ENCODE assay signal across 8 cellular contexts in the genomic region with DNA sequence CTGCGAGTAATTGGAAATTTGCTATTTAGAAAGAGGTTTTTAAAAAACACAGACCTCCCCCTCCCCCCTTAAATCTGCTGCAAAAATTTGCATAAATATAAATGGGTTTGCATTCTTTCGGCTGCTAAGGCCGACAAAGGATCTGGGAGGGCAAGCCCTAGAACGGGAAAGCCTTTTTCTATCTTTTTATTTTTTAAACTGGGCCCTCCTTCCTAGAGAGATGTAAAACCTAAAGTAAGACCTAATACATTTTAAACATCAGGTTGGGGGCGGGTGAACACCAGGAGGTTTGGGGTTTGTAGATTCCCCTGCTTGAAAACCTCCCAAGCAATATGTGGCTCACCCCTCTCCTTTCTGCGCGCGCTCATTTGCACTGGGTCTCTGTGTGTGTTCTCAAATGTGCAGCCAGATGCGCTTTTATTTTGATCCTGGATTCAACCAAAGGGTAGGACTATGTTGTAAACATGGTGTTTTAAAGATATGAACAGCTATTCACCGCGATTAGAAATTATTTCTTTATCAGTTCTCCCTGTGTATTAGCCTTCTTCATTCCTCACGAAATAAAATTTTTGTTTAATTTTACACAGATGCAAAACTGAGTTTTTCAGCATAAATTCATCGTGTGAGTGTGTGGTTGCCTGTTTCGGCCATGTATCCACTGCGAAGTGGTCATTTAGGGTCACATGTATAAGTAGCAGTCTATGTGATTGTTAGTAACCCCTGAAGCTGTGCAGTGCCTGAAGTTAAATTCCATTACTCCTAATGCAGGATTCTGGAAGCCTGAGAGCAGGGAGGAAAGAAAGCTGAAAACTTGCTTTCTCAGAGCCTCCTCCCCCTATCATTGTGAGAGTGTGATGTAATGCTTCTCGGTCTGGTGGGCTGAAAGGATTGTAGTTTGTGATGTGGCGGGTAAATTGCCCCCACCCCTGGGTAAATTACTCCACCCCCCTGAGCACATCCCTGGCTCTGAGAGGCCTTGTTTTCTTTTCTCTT. TPM values are rescaled to one million over a fixed set of nuclear protein-coding genes. Genes with fewer than 3 reads are reported as not detected.
A peak's percentile ranks its signal among the peaks of the same experiment; 100 is the strongest.
DNase-seq lines count a peak whose midpoint lies in the region; ATAC-seq and TF ChIP-seq lines count a peak whose summit lies in the region.

No MANE protein-coding gene starts in this region.

- H3K27ac ChIP-seq in fibroblast of lung (ENCODE audit: insufficient read depth, low read length): peak overlapping the region; percentile 80

- peak; percentile 22 to 33 for ATAC-seq in naive thymus-derived CD8-positive, alpha-beta T cell
- no peak for ATAC-seq in GM18520 (IDR thresholded peaks at IDR 0.05; ENCODE audit: unreplicated experiment)

- POLR2A ChIA-PET in naive thymus-derived CD8-positive, alpha-beta T cell (lab: Charles Lee): interaction anchor here (0.8 to 3.0 kb wide), 3 partner anchors 16 to 168 kb away, joined by 5 to 21 read pairs (median 5); a partner anchor contains a TSS

- no peaks in the 10 kb centered on the region for H4K20me1 ChIP-seq in fibroblast of lung (ENCODE audit: control insufficient read depth, extremely low read depth, insufficient read depth, low read length)

- H2AFZ ChIP-seq in fibroblast of lung (ENCODE audit: low read length): no peak overlapping the region

- H3K36me3 Mint-ChIP-seq in naive thymus-derived CD8-positive, alpha-beta T cell: peaks cover 0 to 8% (median 0%) of the 10 kb centered on the region in 3 donors

- H3K9me3 Mint-ChIP-seq in naive thymus-derived CD8-positive, alpha-beta T cell: no peaks in the 10 kb centered on the region

- no peaks in the 10 kb centered on the region for H3K9me3 ChIP-seq in fibroblast of lung (ENCODE audit: control insufficient read depth, insufficient read depth, low read depth, low read length)

- H3K9ac ChIP-seq in fibroblast of lung (ENCODE audit: insufficient read depth, low read length): peak overlapping the region; percentile 67

- in situ Hi-C loops in GM13977 (cut with MboI; ENCODE audit: low pct_unique_long_range_greater_than_20kb, low sequenced_read_pairs, unreplicated experiment): no loop called here

- H3K27ac Mint-ChIP-seq in naive thymus-derived CD8-positive, alpha-beta T cell: peak overlapping the region; percentile 86 to 97 (median 94)

- peaks cover 13% of the 10 kb centered on the region for H3K4me1 ChIP-seq in fibroblast of lung (ENCODE audit: control insufficient read depth, extremely low read depth, insufficient read depth, low read length)

- peak overlapping the region; percentile 91 for H3K4me2 ChIP-seq in fibroblast of lung (ENCODE audit: extremely low read depth, insufficient read depth, low read length)

- H3K4me1 Mint-ChIP-seq in naive thymus-derived CD8-positive, alpha-beta T cell: peaks cover 37 to 77% (median 68%) of the 10 kb centered on the region in 4 donors

- H3K4me3 ChIP-seq in fibroblast of lung (replicated peaks in 1 of 4; ENCODE audit: control extremely low read depth in 1 of 4, insufficient read depth in 1 of 4, low read depth in 3 of 4, low read length in 4 of 4): peak overlapping the region; percentile 72 to 98 (median 84)

- H3K4me3 Mint-ChIP-seq in naive thymus-derived CD8-positive, alpha-beta T cell: peak overlapping the region; percentile 79 to 98 (median 92)

- DNase-seq in NCI-H2227 (lab: John Stamatoyannopoulos, UW; ENCODE audit: unreplicated experiment): peak; percentile 57
- no peak for DNase-seq in NCI-H2227 treated with DMSO at 0.1 percent for 48 hours (lab: John Stamatoyannopoulos, UW)
- peak; percentile 36 for DNase-seq in NCI-H2171 (lab: John Stamatoyannopoulos, UW)
- DNase-seq in activated T-cell treated with anti-CD3 and anti-CD28 coated beads for 1 hour (ENCODE audit: low read depth): peak; percentile 35
- peak; percentile 48 to 77 for DNase-seq in fibroblast of lung (ENCODE audit: low read depth in 2 of 2)
- peak in 9 of 10 donors; percentile 19 to 41 (median 27) for DNase-seq in naive thymus-derived CD8-positive, alpha-beta T cell
- no peak for DNase-seq in GM13977 (ENCODE audit: low spot score)

- no peaks in the 10 kb centered on the region for H3K27me3 Mint-ChIP-seq in naive thymus-derived CD8-positive, alpha-beta T cell

- H3K36me3 ChIP-seq in fibroblast of lung (ENCODE audit: control insufficient read depth, insufficient read depth, low read length): no peaks in the 10 kb centered on the region

- no peak for TF ChIP-seq CTCF in fibroblast of lung (conservative IDR thresholded peaks at IDR 0.05 in 1 of 2, IDR thresholded peaks at IDR 0.05 in 1 of 2; ENCODE audit: low read depth in 1 of 2, low read length in 2 of 2)
- no peak for TF ChIP-seq CTCF in GM13977 (IDR thresholded peaks at IDR 0.05; ENCODE audit: extremely low read depth, insufficient read depth, missing control alignments)

- peaks cover 55% of the 10 kb centered on the region for H3K79me2 ChIP-seq in fibroblast of lung (ENCODE audit: control insufficient read depth, insufficient read depth, low read length)

- no peaks in the 10 kb centered on the region for H3K27me3 ChIP-seq in fibroblast of lung (ENCODE audit: control insufficient read depth, insufficient read depth, low read length)

RNA-seq across cellular contexts. Expression of a gene that starts 1.0 kb away (rescaled TPM):
- total RNA-seq in fibroblast of lung: 13.1 and 17.8 TPM in 2 replicates
- 5.7 and 6.4 TPM in 2 replicates for polyA plus RNA-seq in fibroblast of lung
- 5.2 and 5.3 TPM in 2 replicates for polyA plus RNA-seq in fibroblast of lung (2012)
- 24.9 and 34.6 TPM in 2 replicates for polyA minus RNA-seq in fibroblast of lung (ENCODE audit: low replicate concordance)
- 100 to 1,000 TPM; 134 to 142 TPM for total RNA-seq in naive thymus-derived CD8-positive, alpha-beta T cell
- 100 to 1,000 TPM in 2 of 3 donors, 10 to 100 TPM in 1; 67.3 to 116 (median 115) TPM for polyA plus RNA-seq in naive thymus-derived CD8-positive, alpha-beta T cell

Comparison
In these comparisons a context has a peak if more than half of its experiments do, and no peak if none do; other contexts are left out.
1. DNase-seq: peak in NCI-H2227 (single experiment), NCI-H2171 (single experiment), activated T-cell treated with anti-CD3 and anti-CD28 coated beads for 1 hour (single experiment), fibroblast of lung (2 of 2) and naive thymus-derived CD8-positive, alpha-beta T cell (9 of 10); none in NCI-H2227 treated with DMSO at 0.1 percent for 48 hours (single experiment) and GM13977 (single experiment).